ENCODE assay signal across 13 cellular contexts in genomic region chrX:10165580-10166247, GRCh38. TPM values are rescaled to one million over a fixed set of nuclear protein-coding genes. Genes with fewer than 3 reads are reported as not detected.
DNase-seq lines count a peak whose midpoint lies in the region; ATAC-seq and TF ChIP-seq lines count a peak whose summit lies in the region.
"Had no signal": no experiment of that assay in that cellular context is flagged by ENCODE, and none has a peak within 500 bp of the region (broad histone marks: within the 10 kb centered on the region; RNA-seq: fewer than 3 reads in every experiment).

No MANE protein-coding gene starts in this region.

- H3K4me3 ChIP-seq in naive thymus-derived CD4-positive, alpha-beta T cell (ENCODE audit: low read length) = no peak overlapping the region
- no peak overlapping the region for H3K4me3 ChIP-seq in Karpas-422 (ENCODE audit: low read length)
- H3K4me3 ChIP-seq: colonic mucosa, smooth muscle cell had no signal

- peak; percentile 71 for DNase-seq in CMK (ENCODE audit: low read depth)
- DNase-seq in Kasumi-1 (lab: John Stamatoyannopoulos, UW) = peak; percentile 19 to 42
- no peak for DNase-seq in activated B cell treated with CpG ODN at 0.5 μM for 24 hours
- DNase-seq in naive thymus-derived CD4-positive, alpha-beta T cell = no peak
- DNase-seq in mucosa of gallbladder (ENCODE audit: low spot score) = no peak
- no peak for DNase-seq in Karpas-422
- DNase-seq in activated CD4-positive, CD25-positive, alpha-beta regulatory T cell treated with anti-CD3 and anti-CD28 coated beads, Interleukin-2, amount 50 U/mL, for 72 hours = no peak
- DNase-seq: activated CD8-positive, alpha-beta T cell treated with anti-CD3 and anti-CD28 coated beads, Interleukin-2, amount 10 ng/mL, durations not matched to agents 7 days and 5 days; activated naive CD4-positive, alpha-beta T cell treated with Interleukin-2 at 50 U/mL for 16 hours; colonic mucosa; NCI-H1417 had no signal

- H3K79me2 ChIP-seq in Karpas-422 (ENCODE audit: low read length) = no peaks in the 10 kb centered on the region

- ATAC-seq in activated B cell treated with CpG ODN at 0.5 μM for 24 hours (ENCODE audit: low read depth) = peak; percentile 67
- ATAC-seq in naive thymus-derived CD4-positive, alpha-beta T cell = peak; percentile 57
- no peak for ATAC-seq in HG03565 (IDR thresholded peaks at IDR 0.05; ENCODE audit: unreplicated experiment)
- ATAC-seq: activated CD8-positive, alpha-beta T cell treated with anti-CD3 and anti-CD28 coated beads, Interleukin-2, amount 10 ng/mL, durations not matched to agents 7 days and 5 days had no signal

- peaks cover 13% of the 10 kb centered on the region for H3K36me3 Mint-ChIP-seq in activated B cell treated with CpG ODN at 0.5 μM for 24 hours (ENCODE audit: low read depth)
- H3K36me3 Mint-ChIP-seq in naive thymus-derived CD4-positive, alpha-beta T cell = no peaks in the 10 kb centered on the region

- no peaks in the 10 kb centered on the region for H3K27me3 ChIP-seq in naive thymus-derived CD4-positive, alpha-beta T cell (ENCODE audit: control insufficient read depth in 2 of 2, insufficient read depth in 2 of 2, low read length in 2 of 2)
- H3K27me3 ChIP-seq in Karpas-422 (ENCODE audit: low read length) = no peaks in the 10 kb centered on the region

- peak overlapping the region; percentile 35 for H3K4me3 Mint-ChIP-seq in activated B cell treated with CpG ODN at 0.5 μM for 24 hours
- no peak overlapping the region for H3K4me3 Mint-ChIP-seq in naive thymus-derived CD4-positive, alpha-beta T cell
- H3K4me3 Mint-ChIP-seq: activated CD8-positive, alpha-beta T cell treated with anti-CD3 and anti-CD28 coated beads, Interleukin-2, amount 10 ng/mL, durations not matched to agents 7 days and 5 days had no signal

- H3K9ac ChIP-seq in Karpas-422 (ENCODE audit: low read length) = no peak overlapping the region

- H3K4me1 Mint-ChIP-seq in activated B cell treated with CpG ODN at 0.5 μM for 24 hours = peaks cover 41% of the 10 kb centered on the region
- H3K4me1 Mint-ChIP-seq in naive thymus-derived CD4-positive, alpha-beta T cell = peaks cover 0 to 2% (median 0%) of the 10 kb centered on the region in 7 donors

- no peaks in the 10 kb centered on the region for H3K4me1 ChIP-seq in naive thymus-derived CD4-positive, alpha-beta T cell (ENCODE audit: control insufficient read depth in 2 of 2, insufficient read depth in 2 of 2, low read length in 2 of 2)
- H3K4me1 ChIP-seq in Karpas-422 (ENCODE audit: low read length) = peaks cover 10% of the 10 kb centered on the region
- H3K4me1 ChIP-seq: colonic mucosa had no signal

- H3K27ac ChIP-seq in naive thymus-derived CD4-positive, alpha-beta T cell (ENCODE audit: low read depth, low read length) = no peak overlapping the region
- no peak overlapping the region for H3K27ac ChIP-seq in Karpas-422 (ENCODE audit: low read length)
- H3K27ac ChIP-seq: colonic mucosa had no signal

- peak overlapping the region; percentile 79 for H3K27ac Mint-ChIP-seq in activated B cell treated with CpG ODN at 0.5 μM for 24 hours
- H3K27ac Mint-ChIP-seq in naive thymus-derived CD4-positive, alpha-beta T cell = no peak overlapping the region
- H3K27ac Mint-ChIP-seq: activated CD8-positive, alpha-beta T cell treated with anti-CD3 and anti-CD28 coated beads, Interleukin-2, amount 10 ng/mL, durations not matched to agents 7 days and 5 days had no signal

- H3K36me3 ChIP-seq in naive thymus-derived CD4-positive, alpha-beta T cell (ENCODE audit: control insufficient read depth in 2 of 3, insufficient read depth in 3 of 3, low read length in 3 of 3) = no peaks in the 10 kb centered on the region
- no peaks in the 10 kb centered on the region for H3K36me3 ChIP-seq in Karpas-422 (ENCODE audit: insufficient read depth, low read length)
- H3K36me3 ChIP-seq: colonic mucosa had no signal

- CTCF ChIA-PET in activated B cell treated with CpG ODN at 0.5 μM for 24 hours (lab: Charles Lee) = interaction anchor here (0.6 kb wide), 1 partner anchor 112 kb away, joined by 3 read pairs; no protein-coding TSS in a partner anchor
- CTCF ChIA-PET in naive thymus-derived CD4-positive, alpha-beta T cell (lab: Charles Lee) = no interaction called here

- H3K9me3 Mint-ChIP-seq in activated B cell treated with CpG ODN at 0.5 μM for 24 hours = no peaks in the 10 kb centered on the region
- H3K9me3 Mint-ChIP-seq in naive thymus-derived CD4-positive, alpha-beta T cell = peaks cover 0 to 3% (median 0%) of the 10 kb centered on the region in 11 donors

- H4K20me1 ChIP-seq in Karpas-422 (ENCODE audit: insufficient read depth, low read depth, low read length) = no peaks in the 10 kb centered on the region

- H3K9me2 ChIP-seq in Karpas-422 (replicated peaks; ENCODE audit: insufficient read depth, low read length) = no peaks in the 10 kb centered on the region

- no peak overlapping the region for H3K4me2 ChIP-seq in Karpas-422 (ENCODE audit: low read depth, low read length, poor library complexity, severe bottlenecking)
- H3K4me2 ChIP-seq: smooth muscle cell had no signal

- H3K9me3 ChIP-seq in naive thymus-derived CD4-positive, alpha-beta T cell (ENCODE audit: control insufficient read depth in 2 of 3, low read length in 3 of 3) = no peaks in the 10 kb centered on the region
- no peaks in the 10 kb centered on the region for H3K9me3 ChIP-seq in Karpas-422 (ENCODE audit: low read length)
- H3K9me3 ChIP-seq: colonic mucosa had no signal

- POLR2A ChIA-PET in activated B cell treated with CpG ODN at 0.5 μM for 24 hours (lab: Charles Lee) = interaction anchor here (1.7 kb wide), 1 partner anchor 55 kb away, joined by 7 read pairs; no protein-coding TSS in a partner anchor
- POLR2A ChIA-PET in naive thymus-derived CD4-positive, alpha-beta T cell (lab: Charles Lee) = no interaction called here

- no peak overlapping the region for H2AFZ ChIP-seq in Karpas-422 (ENCODE audit: low read length)

- intact Hi-C loops in activated B cell treated with CpG ODN at 0.5 μM for 24 hours (cut with micrococcal nuclease) = loop anchor here (1.0 kb wide), 1 partner anchor 8 kb away; no protein-coding TSS in a partner anchor
- intact Hi-C loops in naive thymus-derived CD4-positive, alpha-beta T cell (cut with micrococcal nuclease) = no loop called here

- TF ChIP-seq CTCF in activated B cell treated with CpG ODN at 0.5 μM for 24 hours (IDR thresholded peaks at IDR 0.05) = no peak

- no peaks in the 10 kb centered on the region for H3K27me3 Mint-ChIP-seq in activated B cell treated with CpG ODN at 0.5 μM for 24 hours
- H3K27me3 Mint-ChIP-seq in naive thymus-derived CD4-positive, alpha-beta T cell = peaks cover under 1 to 11% (median 10%) of the 10 kb centered on the region in 5 donors

RNA-seq across cellular contexts. Expression of gene CLCN4, which starts 8.9 kb away (rescaled TPM):
- total RNA-seq in activated B cell treated with CpG ODN at 0.5 μM for 24 hours = 3.4 and 4.7 TPM in 2 replicates
- total RNA-seq in naive thymus-derived CD4-positive, alpha-beta T cell = under 1 TPM in 4 of 5 experiments, not detected in 1; 0.11 to 0.42 (median 0.20) TPM
- under 1 TPM in 1 of 2 donors, not detected in 1; 0.02 TPM for polyA plus RNA-seq in naive thymus-derived CD4-positive, alpha-beta T cell
- 8.0 TPM for total RNA-seq in mucosa of gallbladder
- total RNA-seq in Karpas-422 (2014; rRNA removed; shearing (Covaris generic); ENCODE audit: low replicate concordance) = 4.3 and 6.3 TPM in 2 replicates
- total RNA-seq: activated CD8-positive, alpha-beta T cell treated with anti-CD3 and anti-CD28 coated beads, Interleukin-2, amount 10 ng/mL, durations not matched to agents 7 days and 5 days had no signal

Comparison
In these comparisons a context has a peak if more than half of its experiments do, and no peak if none do; other contexts are left out.
1. DNase-seq: peak in CMK (single experiment) and Kasumi-1 (2 of 2); none in activated B cell treated with CpG ODN at 0.5 μM for 24 hours (single experiment), naive thymus-derived CD4-positive, alpha-beta T cell (0 of 9), mucosa of gallbladder (single experiment), Karpas-422 (single experiment) and activated CD4-positive, CD25-positive, alpha-beta regulatory T cell treated with anti-CD3 and anti-CD28 coated beads, Interleukin-2, amount 50 U/mL, for 72 hours (single experiment).